Comparison of ENCODE assay signal across 1 cellular context in genomic region chr13:109533350-109533749, GRCh38.
TF ChIP-seq lines count a peak whose summit lies in the region.

No MANE protein-coding gene starts in this region.

TF ChIP-seq in H1, 55 proteins besides CTCF, POLR2A, EP300 and RAD21 (continued from another document):
- TF ChIP-seq CHD7 (IDR thresholded peaks at IDR 0.05; ENCODE audit: insufficient replicate concordance, low read length) = no peak
- TF ChIP-seq KDM5A (IDR thresholded peaks at IDR 0.05; ENCODE audit: low read length) = no peak
- TF ChIP-seq CBX8 (IDR thresholded peaks at IDR 0.05; ENCODE audit: borderline replicate concordance, low read depth, low read length) = no peak
- TF ChIP-seq CEBPB (IDR thresholded peaks at IDR 0.05; ENCODE audit: low read depth, low read length) = no peak
- TF ChIP-seq FOSL1 (IDR thresholded peaks at IDR 0.05; ENCODE audit: insufficient read depth, low read depth, low read length) = no peak
- no peak for TF ChIP-seq TCF12 (IDR thresholded peaks at IDR 0.05; ENCODE audit: low read depth, low read length)
- TF ChIP-seq HDAC2 (IDR thresholded peaks at IDR 0.05; ENCODE audit: borderline replicate concordance in 1 of 2, low read depth in 2 of 2, low read length in 2 of 2) = no peak
- TF ChIP-seq CHD2 (IDR thresholded peaks at IDR 0.05; ENCODE audit: low read length) = no peak
- no peak for TF ChIP-seq RFX5 (IDR thresholded peaks at IDR 0.05; ENCODE audit: borderline replicate concordance, low read depth, low read length)
- TF ChIP-seq CTBP2 (IDR thresholded peaks at IDR 0.05; ENCODE audit: borderline replicate concordance, insufficient read depth, insufficient read length, low read length) = no peak
- no peak for TF ChIP-seq CHD1 (IDR thresholded peaks at IDR 0.05; ENCODE audit: low read depth, low read length)
- no peak for TF ChIP-seq GABPA (IDR thresholded peaks at IDR 0.05; ENCODE audit: borderline replicate concordance, insufficient read depth, low read length)
- no peak for TF ChIP-seq SAP30 (IDR thresholded peaks at IDR 0.05; ENCODE audit: insufficient read depth, insufficient replicate concordance, low read length)
- no peak for TF ChIP-seq EZH2 (IDR thresholded peaks at IDR 0.05; ENCODE audit: low read depth, low read length, severe bottlenecking)
